ENCODE assay signal across 23 cellular contexts in the genomic region with DNA sequence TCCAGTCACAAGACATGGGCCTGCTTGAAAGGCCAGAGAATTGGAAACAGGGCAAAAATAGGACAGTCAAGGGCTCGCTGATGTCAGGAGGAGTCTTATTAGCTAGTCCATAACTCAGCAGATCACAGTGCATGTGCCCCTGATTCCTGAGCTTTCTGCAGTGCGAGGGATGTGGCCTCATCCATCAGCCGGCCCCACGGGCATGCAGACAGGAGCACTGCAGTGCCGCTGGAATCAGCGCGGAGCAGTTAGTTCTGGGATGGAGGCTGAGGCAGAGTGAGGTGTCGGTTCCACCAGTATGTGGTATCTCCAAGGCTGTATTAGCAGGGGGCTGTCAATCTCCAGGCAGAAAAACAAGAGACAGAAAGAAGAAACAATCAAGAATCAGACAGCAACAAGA.
"Had no signal": no experiment of that assay in that cellular context is flagged by ENCODE, and none has a peak within 500 bp of the region (broad histone marks: within the 10 kb centered on the region; RNA-seq: fewer than 3 reads in every experiment).

No MANE protein-coding gene starts in this region.

- H3K4me3 ChIP-seq: esophagus muscularis mucosa, gastrocnemius medialis, psoas muscle, sigmoid colon, skin epidermis, testis, tibial nerve had no signal

- H2AFZ ChIP-seq: parathyroid adenoma had no signal

- DNase-seq: effector memory CD8-positive, alpha-beta T cell; gastrocnemius medialis; islet precursor cell; left ventricle myocardium superior; mesendoderm; naive B cell; occipital lobe; psoas muscle; retina; sigmoid colon; stimulated activated CD4-positive, alpha-beta T cell treated with anti-CD3 and anti-CD28 coated beads, Interleukin-2, amount 100 ng/mL, for 24 hours; stimulated activated CD4-positive, alpha-beta T cell treated with anti-CD3 and anti-CD28 coated beads, Interleukin-4, amount 100 ng/mL, for 4 hours; stimulated activated naive B cell treated with anti-CD40 and anti-IgM and Interleukin-4, amounts not matched to agents 10 μg/mL and 1 μg/mL and 100 μg/mL, for 72 hours; stimulated activated naive CD8-positive, alpha-beta T cell treated with anti-CD3 and anti-CD28 coated beads, Interleukin-15, amount 100 ng/mL, for 72 hours; testis had no signal

- H3K4me1 ChIP-seq: esophagus muscularis mucosa, parathyroid adenoma, psoas muscle, sigmoid colon, testis had no signal

- ATAC-seq: effector memory CD8-positive, alpha-beta T cell; gastrocnemius medialis; left ventricle myocardium superior; psoas muscle; stimulated activated naive B cell treated with anti-CD40 and anti-IgM and Interleukin-4, amounts not matched to agents 10 μg/mL and 1 μg/mL and 100 μg/mL, for 72 hours; stimulated activated naive CD8-positive, alpha-beta T cell treated with anti-CD3 and anti-CD28 coated beads, Interleukin-15, amount 100 ng/mL, for 72 hours had no signal

- H3K27me3 ChIP-seq: gastrocnemius medialis, testis had no signal

- H3K9ac ChIP-seq: parathyroid adenoma had no signal

- H3K27ac Mint-ChIP-seq: dendritic cell treated with granulocyte-macrophage colony-stimulating factor and Interleukin-4, amounts not matched to agents 40 ng/mL and 50 ng/mL, for 4 days; effector memory CD8-positive, alpha-beta T cell; naive B cell; stimulated activated naive B cell treated with anti-CD40 and anti-IgM and Interleukin-4, amounts not matched to agents 10 μg/mL and 1 μg/mL and 100 μg/mL, for 72 hours had no signal

- H3K9me3 ChIP-seq: esophagus muscularis mucosa, gastrocnemius medialis, psoas muscle, sigmoid colon, testis had no signal

- H3K27me3 Mint-ChIP-seq: stimulated activated naive CD8-positive, alpha-beta T cell treated with anti-CD3 and anti-CD28 coated beads, Interleukin-15, amount 100 ng/mL, for 72 hours had no signal

- H3K36me3 Mint-ChIP-seq: stimulated activated naive B cell treated with anti-CD40 and anti-IgM and Interleukin-4, amounts not matched to agents 10 μg/mL and 1 μg/mL and 100 μg/mL, for 72 hours had no signal

- H3K27ac ChIP-seq: epithelial cell of prostate, esophagus muscularis mucosa, gastrocnemius medialis, parathyroid adenoma, psoas muscle, sigmoid colon, skin epidermis, testis, tibial nerve had no signal

- H3K4me3 Mint-ChIP-seq: central memory CD8-positive, alpha-beta T cell; dendritic cell treated with granulocyte-macrophage colony-stimulating factor and Interleukin-4, amounts not matched to agents 40 ng/mL and 50 ng/mL, for 4 days; effector memory CD8-positive, alpha-beta T cell; naive B cell; neural crest cell; stimulated activated naive B cell treated with anti-CD40 and anti-IgM and Interleukin-4, amounts not matched to agents 10 μg/mL and 1 μg/mL and 100 μg/mL, for 72 hours; stimulated activated naive CD8-positive, alpha-beta T cell treated with anti-CD3 and anti-CD28 coated beads, Interleukin-15, amount 100 ng/mL, for 72 hours had no signal

- H3K9me3 Mint-ChIP-seq: central memory CD8-positive, alpha-beta T cell; dendritic cell treated with granulocyte-macrophage colony-stimulating factor and Interleukin-4, amounts not matched to agents 40 ng/mL and 50 ng/mL, for 4 days; effector memory CD8-positive, alpha-beta T cell had no signal

- H3K36me3 ChIP-seq: esophagus muscularis mucosa, gastrocnemius medialis, sigmoid colon, tibial nerve had no signal

- H3K4me1 Mint-ChIP-seq: central memory CD8-positive, alpha-beta T cell; naive B cell; stimulated activated naive B cell treated with anti-CD40 and anti-IgM and Interleukin-4, amounts not matched to agents 10 μg/mL and 1 μg/mL and 100 μg/mL, for 72 hours; stimulated activated naive CD8-positive, alpha-beta T cell treated with anti-CD3 and anti-CD28 coated beads, Interleukin-15, amount 100 ng/mL, for 72 hours had no signal
